21 cellular contexts compared by ENCODE assay signal in genomic region chr14:29039171-29039570, GRCh38.
DNase-seq lines count a peak whose midpoint lies in the region; ATAC-seq lines count a peak whose summit lies in the region.
"Had no signal": no experiment of that assay in that cellular context is flagged by ENCODE, and none has a peak within 500 bp of the region (broad histone marks: within the 10 kb centered on the region; RNA-seq: fewer than 3 reads in every experiment).

No MANE protein-coding gene starts in this region.

- H3K36me3 ChIP-seq in mesendoderm (ENCODE audit: control insufficient read depth, insufficient read depth, low read length), result no peaks in the 10 kb centered on the region
- H3K36me3 ChIP-seq: BLaER1 treated with 17β-estradiol and CSF1 and Interleukin-3, amounts not matched to agents 10 nM and 100 nM had no signal

- H3K4ac ChIP-seq in mesendoderm (ENCODE audit: low read depth, low read length), result no peak overlapping the region

- no peaks in the 10 kb centered on the region for H3K79me2 ChIP-seq in mesendoderm (ENCODE audit: control insufficient read depth, insufficient read depth, low read length)
- H3K79me2 ChIP-seq: parathyroid adenoma had no signal

- no peak overlapping the region for H2BK120ac ChIP-seq in mesendoderm (ENCODE audit: low read depth, low read length)

- H3K4me3 ChIP-seq in mesendoderm (ENCODE audit: low read length), result no peak overlapping the region
- H3K4me3 ChIP-seq: BLaER1 treated with 17β-estradiol and CSF1 and Interleukin-3, amounts not matched to agents 10 nM and 100 nM; coronary artery had no signal

- no peaks in the 10 kb centered on the region for H3K27me3 ChIP-seq in mesendoderm (ENCODE audit: insufficient read depth, low read length, poor library complexity)
- H3K27me3 ChIP-seq: BLaER1 treated with 17β-estradiol and CSF1 and Interleukin-3, amounts not matched to agents 10 nM and 100 nM had no signal

- H2BK5ac ChIP-seq in mesendoderm (ENCODE audit: low read length), result no peak overlapping the region

- no peaks in the 10 kb centered on the region for H3K4me1 Mint-ChIP-seq in activated CD4-positive, alpha-beta T cell treated with anti-CD3 and anti-CD28 coated beads for 36 hours
- H3K4me1 Mint-ChIP-seq: activated CD8-positive, alpha-beta memory T cell treated with anti-CD3 and anti-CD28 coated beads, Interleukin-2, amount 10 ng/mL, durations not matched to agents 7 days and 5 days; naive B cell had no signal

- H3K9me3 Mint-ChIP-seq in activated CD4-positive, alpha-beta T cell treated with anti-CD3 and anti-CD28 coated beads for 36 hours (ENCODE audit: low read depth), result peaks cover 10% of the 10 kb centered on the region

- H4K8ac ChIP-seq in mesendoderm (ENCODE audit: low read depth, low read length), result no peak overlapping the region

- POLR2A ChIA-PET in activated CD4-positive, alpha-beta T cell treated with anti-CD3 and anti-CD28 coated beads for 36 hours (lab: Charles Lee), result no interaction called here

- no peak overlapping the region for H2BK15ac ChIP-seq in mesendoderm (replicated peaks; ENCODE audit: low read depth)

- intact Hi-C loops in activated CD4-positive, alpha-beta T cell treated with anti-CD3 and anti-CD28 coated beads for 36 hours (cut with DNase I, micrococcal nuclease), result no loop called here

- no peak overlapping the region for H3K9ac ChIP-seq in mesendoderm (ENCODE audit: low read length)
- H3K9ac ChIP-seq: BLaER1 treated with 17β-estradiol and CSF1 and Interleukin-3, amounts not matched to agents 10 nM and 100 nM; parathyroid adenoma; SK-N-SH had no signal

- H3K4me3 Mint-ChIP-seq in activated CD4-positive, alpha-beta T cell treated with anti-CD3 and anti-CD28 coated beads for 36 hours, result no peak overlapping the region
- H3K4me3 Mint-ChIP-seq: activated CD8-positive, alpha-beta memory T cell treated with anti-CD3 and anti-CD28 coated beads, Interleukin-2, amount 10 ng/mL, durations not matched to agents 7 days and 5 days; naive B cell had no signal

- no peak overlapping the region for H2AK5ac ChIP-seq in mesendoderm (ENCODE audit: low read length)

- H3K4me2 ChIP-seq in mesendoderm (ENCODE audit: low read length), result no peak overlapping the region
- H3K4me2 ChIP-seq: BLaER1 treated with 17β-estradiol and CSF1 and Interleukin-3, amounts not matched to agents 10 nM and 100 nM; SK-N-SH had no signal

- no CpG with 5 or more reads among the region's 2 CpGs for WGBS in mesendoderm (ENCODE audit: extremely low coverage, insufficient coverage, low lambda C conversion rate)

- no peak overlapping the region for H3K56ac ChIP-seq in mesendoderm (ENCODE audit: low read length)

- H4K5ac ChIP-seq in mesendoderm (ENCODE audit: low read length), result no peak overlapping the region

- DNase-seq in GM04503 (ENCODE audit: low read depth), result peak; percentile 12
- peak; percentile 28 for DNase-seq in NCI-H146 treated with DMSO at 0.1 percent for 48 hours (lab: John Stamatoyannopoulos, UW; ENCODE audit: unreplicated experiment)
- DNase-seq in caudate nucleus (lab: John Stamatoyannopoulos, UW), result peak in 15 of 61 donors; percentile 0 to 67 (median 13)
- peak; percentile 57 for DNase-seq in mesendoderm
- no peak for DNase-seq in activated CD4-positive, alpha-beta T cell treated with anti-CD3 and anti-CD28 coated beads for 36 hours
- DNase-seq in OCI-M1 (lab: John Stamatoyannopoulos, UW), result no peak
- DNase-seq: activated CD4-positive, alpha-beta T cell treated with anti-CD3 and anti-CD28 coated beads for 1 hour; activated CD8-positive, alpha-beta memory T cell treated with anti-CD3 and anti-CD28 coated beads, Interleukin-2, amount 10 ng/mL, durations not matched to agents 7 days and 5 days; activated effector memory CD4-positive, alpha-beta T cell treated with Interleukin-2 at 50 U/mL for 16 hours; anterior cingulate cortex; naive B cell; NCI-H2029; NCI-H524; SK-N-SH; T-helper 9 cell had no signal

- H3K27ac ChIP-seq in caudate nucleus (ENCODE audit: low read depth, low read length) (peak overlapping the region; percentile 14), mesendoderm (ENCODE audit: low read depth, low read length) (no peak overlapping the region)
- H3K27ac ChIP-seq: BLaER1 treated with 17β-estradiol and CSF1 and Interleukin-3, amounts not matched to agents 10 nM and 100 nM; coronary artery; parathyroid adenoma had no signal

- peaks cover 2% of the 10 kb centered on the region for H3K4me1 ChIP-seq in mesendoderm (ENCODE audit: control insufficient read depth, low read depth, low read length)
- H3K4me1 ChIP-seq: BLaER1 treated with 17β-estradiol and CSF1 and Interleukin-3, amounts not matched to agents 10 nM and 100 nM; parathyroid adenoma had no signal

- no peak overlapping the region for H3K27ac Mint-ChIP-seq in activated CD4-positive, alpha-beta T cell treated with anti-CD3 and anti-CD28 coated beads for 36 hours
- H3K27ac Mint-ChIP-seq: activated CD8-positive, alpha-beta memory T cell treated with anti-CD3 and anti-CD28 coated beads, Interleukin-2, amount 10 ng/mL, durations not matched to agents 7 days and 5 days had no signal

- CTCF ChIA-PET in activated CD4-positive, alpha-beta T cell treated with anti-CD3 and anti-CD28 coated beads for 36 hours (lab: Charles Lee), result no interaction called here

- H3K27me3 Mint-ChIP-seq in activated CD4-positive, alpha-beta T cell treated with anti-CD3 and anti-CD28 coated beads for 36 hours, result no peaks in the 10 kb centered on the region
- H3K27me3 Mint-ChIP-seq: activated CD8-positive, alpha-beta memory T cell treated with anti-CD3 and anti-CD28 coated beads, Interleukin-2, amount 10 ng/mL, durations not matched to agents 7 days and 5 days; naive B cell had no signal

- H3K23ac ChIP-seq in mesendoderm (ENCODE audit: low read length), result no peak overlapping the region

- H3K79me1 ChIP-seq in mesendoderm (ENCODE audit: low read length), result no peaks in the 10 kb centered on the region

- peak overlapping the region; percentile 68 for H3K18ac ChIP-seq in mesendoderm (ENCODE audit: low read length)

- ATAC-seq in GM18519 (IDR thresholded peaks at IDR 0.05; ENCODE audit: low FRiP score, unreplicated experiment) (no peak), HG03469 (IDR thresholded peaks at IDR 0.05; ENCODE audit: unreplicated experiment) (no peak)
- no peak for ATAC-seq in activated CD4-positive, alpha-beta T cell treated with anti-CD3 and anti-CD28 coated beads for 36 hours
- ATAC-seq: activated CD8-positive, alpha-beta memory T cell treated with anti-CD3 and anti-CD28 coated beads, Interleukin-2, amount 10 ng/mL, durations not matched to agents 7 days and 5 days; Panc1 had no signal

- no peaks in the 10 kb centered on the region for H3K36me3 Mint-ChIP-seq in activated CD4-positive, alpha-beta T cell treated with anti-CD3 and anti-CD28 coated beads for 36 hours (ENCODE audit: low read depth)
- H3K36me3 Mint-ChIP-seq: activated CD8-positive, alpha-beta memory T cell treated with anti-CD3 and anti-CD28 coated beads, Interleukin-2, amount 10 ng/mL, durations not matched to agents 7 days and 5 days; naive B cell had no signal

Comparison
In these comparisons a context has a peak if more than half of its experiments do, and no peak if none do; other contexts are left out.
1. DNase-seq: peak in GM04503 (single experiment), NCI-H146 treated with DMSO at 0.1 percent for 48 hours (single experiment) and mesendoderm (single experiment); none in activated CD4-positive, alpha-beta T cell treated with anti-CD3 and anti-CD28 coated beads for 36 hours (single experiment) and OCI-M1 (single experiment).